In the genomic region with DNA sequence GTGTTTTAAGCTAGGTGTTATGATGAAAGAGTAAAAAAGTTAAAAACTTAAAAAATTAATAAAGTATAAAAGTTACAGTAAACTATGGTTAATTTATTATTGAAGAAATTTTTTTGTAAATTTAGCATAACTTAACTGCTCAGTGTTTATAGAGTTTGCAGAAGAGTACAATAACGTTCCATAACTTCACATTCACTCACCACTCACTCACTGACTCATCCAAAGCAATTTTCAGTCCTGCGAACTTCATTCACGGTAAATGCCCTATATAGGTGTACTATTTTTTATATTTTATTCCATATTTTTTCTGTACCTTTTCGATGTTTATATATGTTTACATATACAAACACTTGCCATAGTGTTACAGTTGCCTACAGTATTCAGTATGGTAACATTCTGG, we compare ENCODE assay signal across 19 cellular contexts.
"Had no signal": no experiment of that assay in that cellular context is flagged by ENCODE, and none has a peak within 500 bp of the region (broad histone marks: within the 10 kb centered on the region; RNA-seq: fewer than 3 reads in every experiment).

No MANE protein-coding gene starts in this region.

- H3K27ac ChIP-seq: PC-9, Peyer's patch, SJCRH30 had no signal

- H3K4me1 ChIP-seq: Peyer's patch, SJCRH30 had no signal

- H3K27me3 ChIP-seq: MG63, Peyer's patch, SJCRH30 had no signal

- H3K36me3 ChIP-seq: MG63, Peyer's patch, SJCRH30 had no signal

- H3K4me3 ChIP-seq: MG63, PC-9, Peyer's patch, SJCRH30 had no signal

- DNase-seq: IMR-90, Karpas-422, KG1, MG63, NCI-H1092, NCI-H1105 treated with DMSO at 0.1 percent for 48 hours, NCI-H1417 treated with DMSO at 0.1 percent for 48 hours, NCI-H146, NCI-H1694 treated with DMSO at 0.1 percent for 48 hours, NCI-H1930, NCI-H2081, NCI-H2227 treated with DMSO at 0.1 percent for 48 hours, NCI-H524, NCI-H526 treated with DMSO at 0.1 percent for 48 hours, NCI-H774, PC-9, Peyer's patch, SHP77 treated with DMSO at 0.1 percent for 48 hours, SJCRH30 had no signal

- H3K9me3 ChIP-seq: MG63, SJCRH30 had no signal
